Comparison of ENCODE assay signal across 8 cellular contexts in the genomic region with DNA sequence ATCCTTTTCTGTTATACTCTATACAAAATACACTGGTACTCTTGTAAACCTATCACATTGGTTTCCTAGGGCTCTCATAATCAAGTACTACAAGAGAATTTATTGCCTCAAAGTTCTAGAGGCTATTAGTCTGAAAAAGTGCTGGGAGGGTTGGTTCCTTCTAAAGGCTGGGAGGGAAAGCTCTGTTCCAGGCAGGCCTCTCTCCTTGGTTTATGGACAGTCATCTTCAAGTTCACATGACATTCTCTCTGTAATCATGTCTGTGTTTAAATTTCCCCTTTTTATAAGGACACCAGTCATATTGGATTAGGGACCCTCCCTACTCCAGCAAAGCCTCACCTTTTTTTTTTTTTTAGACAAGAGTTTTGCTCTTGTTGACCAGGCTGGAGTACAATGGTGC.
"Had no signal": no experiment of that assay in that cellular context is flagged by ENCODE, and none has a peak within 500 bp of the region (broad histone marks: within the 10 kb centered on the region; RNA-seq: fewer than 3 reads in every experiment).

No MANE protein-coding gene starts in this region.

- H3K27me3 Mint-ChIP-seq: IgD-negative memory B cell had no signal

- H3K4me3 Mint-ChIP-seq: GM23338, H9, IgD-negative memory B cell had no signal

- H3K4me3 ChIP-seq: GM23338 had no signal

- H3K27ac ChIP-seq: HL-60, KMS-11 had no signal

- ATAC-seq: GM23338, HepG2 had no signal

- H3K27ac Mint-ChIP-seq: GM23338, H9 had no signal

- DNase-seq: H9, HCEC 1CT, KBM-7 had no signal
